Comparison of ENCODE assay signal across 28 cellular contexts in the genomic region with DNA sequence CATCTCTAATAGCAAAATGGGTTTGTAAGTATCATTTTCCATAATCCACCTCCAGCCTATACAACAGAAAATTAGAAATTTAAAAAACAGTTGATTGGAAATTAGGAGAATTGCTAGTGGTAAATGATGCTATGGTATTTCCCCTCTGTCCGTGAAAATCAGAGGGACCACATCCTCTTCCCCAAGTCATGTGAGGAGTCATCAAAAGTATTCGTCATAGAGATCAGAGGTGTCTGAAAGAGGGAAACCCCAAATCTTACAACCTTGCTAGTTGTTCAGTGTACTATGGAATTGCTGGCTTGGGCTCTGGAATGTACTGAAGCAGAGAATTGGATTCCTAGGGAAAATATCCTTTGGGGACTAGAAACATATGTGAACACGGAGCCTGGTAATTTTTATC.
"Had no signal": no experiment of that assay in that cellular context is flagged by ENCODE, and none has a peak within 500 bp of the region (broad histone marks: within the 10 kb centered on the region; RNA-seq: fewer than 3 reads in every experiment).

No MANE protein-coding gene starts in this region.

- H3K36me3 ChIP-seq: stomach, suprapubic skin, thoracic aorta, thyroid gland, tibial artery, tibial nerve, transverse colon, upper lobe of left lung, upper lobe of right lung, uterus, vagina had no signal

- H3K27me3 Mint-ChIP-seq: stimulated activated naive CD8-positive, alpha-beta T cell treated with anti-CD3 and anti-CD28 coated beads, Interleukin-15, amount 100 ng/mL, for 72 hours; stimulated activated naive CD8-positive, alpha-beta T cell treated with anti-CD3 and anti-CD28 coated beads, Interleukin-15, Interleukin-2, amounts not matched to agents 100 ng/mL and 50 ng/mL, for 24 hours had no signal

- H3K27ac Mint-ChIP-seq: stimulated activated effector memory CD8-positive, alpha-beta T cell treated with anti-CD3 and anti-CD28 coated beads, Interleukin-12 subunit alpha, Interleukin-12 subunit beta, amount 100 ng/mL, for 72 hours; stimulated activated naive B cell treated with anti-CD40 and anti-IgM and Interleukin-4, amounts not matched to agents 10 μg/mL and 1 μg/mL and 100 μg/mL, for 72 hours; stimulated activated naive CD8-positive, alpha-beta T cell treated with anti-CD3 and anti-CD28 coated beads, Interleukin-15, amount 100 ng/mL, for 72 hours; stimulated activated naive CD8-positive, alpha-beta T cell treated with anti-CD3 and anti-CD28 coated beads, Interleukin-15, Interleukin-2, amounts not matched to agents 100 ng/mL and 50 ng/mL, for 24 hours; type B pancreatic cell had no signal

- H3K4me1 Mint-ChIP-seq: stimulated activated effector memory CD8-positive, alpha-beta T cell treated with anti-CD3 and anti-CD28 coated beads, Interleukin-12 subunit alpha, Interleukin-12 subunit beta, amount 100 ng/mL, for 72 hours; stimulated activated naive B cell treated with anti-CD40 and anti-IgM and Interleukin-4, amounts not matched to agents 10 μg/mL and 1 μg/mL and 100 μg/mL, for 72 hours; stimulated activated naive CD8-positive, alpha-beta T cell treated with anti-CD3 and anti-CD28 coated beads, Interleukin-15, amount 100 ng/mL, for 72 hours had no signal

- H3K9me3 Mint-ChIP-seq: stimulated activated effector memory CD8-positive, alpha-beta T cell treated with anti-CD3 and anti-CD28 coated beads, Interleukin-12 subunit alpha, Interleukin-12 subunit beta, amount 100 ng/mL, for 72 hours; stimulated activated naive B cell treated with anti-CD40 and anti-IgM and Interleukin-4, amounts not matched to agents 10 μg/mL and 1 μg/mL and 100 μg/mL, for 72 hours; type B pancreatic cell had no signal

- H3K9me3 ChIP-seq: stomach, suprapubic skin, testis, thoracic aorta, thyroid gland, tibial artery, transverse colon, upper lobe of left lung, upper lobe of right lung, uterus, vagina had no signal

- H3K4me3 Mint-ChIP-seq: stimulated activated effector memory CD8-positive, alpha-beta T cell treated with anti-CD3 and anti-CD28 coated beads, Interleukin-12 subunit alpha, Interleukin-12 subunit beta, amount 100 ng/mL, for 72 hours; stimulated activated naive B cell treated with anti-CD40 and anti-IgM and Interleukin-4, amounts not matched to agents 10 μg/mL and 1 μg/mL and 100 μg/mL, for 72 hours; stimulated activated naive CD8-positive, alpha-beta T cell treated with anti-CD3 and anti-CD28 coated beads, Interleukin-15, amount 100 ng/mL, for 72 hours; stimulated activated naive CD8-positive, alpha-beta T cell treated with anti-CD3 and anti-CD28 coated beads, Interleukin-15, Interleukin-2, amounts not matched to agents 100 ng/mL and 50 ng/mL, for 24 hours; type B pancreatic cell had no signal

- H3K27ac ChIP-seq: stomach, suprapubic skin, testis, thoracic aorta, thyroid gland, tibial artery, tibial nerve, transverse colon, upper lobe of left lung, upper lobe of right lung, uterus, vagina had no signal

- H3K36me3 Mint-ChIP-seq: stimulated activated effector memory CD8-positive, alpha-beta T cell treated with anti-CD3 and anti-CD28 coated beads, Interleukin-12 subunit alpha, Interleukin-12 subunit beta, amount 100 ng/mL, for 72 hours; stimulated activated naive B cell treated with anti-CD40 and anti-IgM and Interleukin-4, amounts not matched to agents 10 μg/mL and 1 μg/mL and 100 μg/mL, for 72 hours; type B pancreatic cell had no signal

- DNase-seq: stimulated activated CD4-positive, alpha-beta T cell treated with anti-CD3 and anti-CD28 coated beads, Interleukin-1b, Interleukin-23, amount 100 ng/mL, for 48 hours; stimulated activated CD4-positive, alpha-beta T cell treated with anti-CD3 and anti-CD28 coated beads, Interleukin-2, amount 100 ng/mL, for 24 hours; stimulated activated CD4-positive, alpha-beta T cell treated with anti-CD3 and anti-CD28 coated beads, Interleukin-4, amount 100 ng/mL, for 1 hour; stimulated activated CD4-positive, alpha-beta T cell treated with anti-CD3 and anti-CD28 coated beads, Interleukin-4, amount 100 ng/mL, for 24 hours; stimulated activated CD4-positive, alpha-beta T cell treated with anti-CD3 and anti-CD28 coated beads, Interleukin-4, amount 100 ng/mL, for 4 hours; stimulated activated CD8-positive, alpha-beta memory T cell treated with anti-CD3 and anti-CD28 coated beads, Interleukin-4, amount 100 ng/mL, for 48 hours; stimulated activated naive B cell treated with anti-CD40 and anti-IgM and Interleukin-4, amounts not matched to agents 10 μg/mL and 1 μg/mL and 100 μg/mL, for 72 hours; stimulated activated naive CD4-positive, alpha-beta T cell; stimulated activated naive CD4-positive, alpha-beta T cell treated with Interleukin-2 at 50 U/mL for 16 hours; stimulated activated naive CD8-positive, alpha-beta T cell treated with anti-CD3 and anti-CD28 coated beads, Interleukin-15, amount 100 ng/mL, for 72 hours; stimulated activated naive CD8-positive, alpha-beta T cell treated with anti-CD3 and anti-CD28 coated beads, Interleukin-15, Interleukin-2, amounts not matched to agents 100 U/mL and 50 U/mL, for 24 hours; stomach; substantia nigra; testis; thyroid gland; tibial artery; transverse colon; trophoblast cell; upper lobe of left lung; upper lobe of right lung; uterus had no signal

- H3K4me3 ChIP-seq: stomach, suprapubic skin, testis, thoracic aorta, thyroid gland, tibial artery, tibial nerve, transverse colon, upper lobe of left lung, upper lobe of right lung, uterus, vagina had no signal

- ATAC-seq: stimulated activated effector memory CD8-positive, alpha-beta T cell treated with anti-CD3 and anti-CD28 coated beads, Interleukin-12 subunit alpha, Interleukin-12 subunit beta, amount 100 ng/mL, for 72 hours; stimulated activated naive CD8-positive, alpha-beta T cell treated with anti-CD3 and anti-CD28 coated beads, Interleukin-15, amount 100 ng/mL, for 72 hours; stimulated activated naive CD8-positive, alpha-beta T cell treated with anti-CD3 and anti-CD28 coated beads, Interleukin-15, Interleukin-2, amounts not matched to agents 100 U/mL and 50 U/mL, for 24 hours; upper lobe of right lung had no signal

- H3K27me3 ChIP-seq: stomach, suprapubic skin, testis, thyroid gland, tibial artery, tibial nerve, transverse colon, upper lobe of left lung, upper lobe of right lung, uterus, vagina had no signal

- H3K4me1 ChIP-seq: stomach, suprapubic skin, testis, thyroid gland, tibial artery, tibial nerve, transverse colon, upper lobe of left lung, upper lobe of right lung, uterus, vagina had no signal
